ENCODE assay signal across 8 cellular contexts in genomic region chr17:5468075-5468473, GRCh38. TPM values are rescaled to one million over a fixed set of nuclear protein-coding genes. Genes with fewer than 3 reads are reported as not detected.
DNase-seq lines count a peak whose midpoint lies in the region; ATAC-seq and TF ChIP-seq lines count a peak whose summit lies in the region.

No MANE protein-coding gene starts in this region.

- peak overlapping the region; percentile 85 for H3K4me3 ChIP-seq in osteoblast (ENCODE audit: insufficient read depth, low read length)

- peak; percentile 17 for DNase-seq in HEK293T (ENCODE audit: extremely low spot score)
- DNase-seq in osteoblast (ENCODE audit: insufficient read length, low spot score, missing footprints) = no peak
- DNase-seq in DMS53 treated with DMSO at 0.1 percent for 48 hours (lab: John Stamatoyannopoulos, UW; ENCODE audit: unreplicated experiment) = no peak
- no peak for DNase-seq in NCI-H2227 (lab: John Stamatoyannopoulos, UW; ENCODE audit: unreplicated experiment)
- DNase-seq in SHP77 treated with DMSO at 0.1 percent for 48 hours (lab: John Stamatoyannopoulos, UW) = no peak

- peaks cover 54% of the 10 kb centered on the region for H3K79me2 ChIP-seq in osteoblast (ENCODE audit: insufficient read depth, low read length)

- no peaks in the 10 kb centered on the region for H3K27me3 ChIP-seq in osteoblast (ENCODE audit: insufficient read depth, low read length)

- peak; percentile 14 for ATAC-seq in esophagus mucosa

- H3K4me1 ChIP-seq in osteoblast (ENCODE audit: insufficient read depth, low read length) = peaks cover 10% of the 10 kb centered on the region

- peaks cover 16% of the 10 kb centered on the region for H4K20me1 ChIP-seq in osteoblast (ENCODE audit: insufficient read depth, low read length)

- H2AFZ ChIP-seq in osteoblast (ENCODE audit: low read length) = peak overlapping the region; percentile 90

- no peaks in the 10 kb centered on the region for H3K9me3 ChIP-seq in osteoblast (ENCODE audit: low read depth, low read length)

- POLR2A ChIA-PET in HEK293T (lab: Yijun Ruan, JAX) = interaction anchor here (0.9 to 4.8 kb wide), 9 partner anchors 9 to 967 kb away, joined by 3 to 71 read pairs (median 4); partner anchors contain the start of genes C1QBP, DERL2 and MIS12

- CTCF ChIA-PET in HEK293T (lab: Yijun Ruan, JAX) = no interaction called here

- peak overlapping the region; percentile 81 for H3K27ac ChIP-seq in C4-2B
- peak overlapping the region; percentile 75 for H3K27ac ChIP-seq in VCaP
- peak overlapping the region; percentile 63 for H3K27ac ChIP-seq in osteoblast (ENCODE audit: low read depth, low read length)

- TF ChIP-seq CTCF in C4-2B (conservative IDR thresholded peaks at IDR 0.05) = no peak
- TF ChIP-seq CTCF in VCaP (conservative IDR thresholded peaks at IDR 0.05) = no peak
- no peak for TF ChIP-seq CTCF in osteoblast (IDR thresholded peaks at IDR 0.05; ENCODE audit: extremely low read depth, low read depth, low read length)

- H3K4me2 ChIP-seq in osteoblast (ENCODE audit: insufficient read depth, low read length) = peak overlapping the region; percentile 96

- H3K36me3 ChIP-seq in osteoblast (ENCODE audit: insufficient read depth, low read length) = peaks cover 9% of the 10 kb centered on the region

TF ChIP-seq in HEK293T, 16 proteins besides CTCF, POLR2A, EP300 and RAD21:
- no peak for TF ChIP-seq HDGF (IDR thresholded peaks at IDR 0.05; ENCODE audit: borderline replicate concordance)
- no peak for TF ChIP-seq ZNF384 (IDR thresholded peaks at IDR 0.05)
- TF ChIP-seq FOXA1 (IDR thresholded peaks at IDR 0.05) = no peak
- no peak for TF ChIP-seq ARNT (IDR thresholded peaks at IDR 0.05)
- TF ChIP-seq PKNOX1 (IDR thresholded peaks at IDR 0.05) = no peak
- TF ChIP-seq TARDBP (IDR thresholded peaks at IDR 0.05) = no peak
- TF ChIP-seq FOXM1 (IDR thresholded peaks at IDR 0.05; ENCODE audit: borderline replicate concordance) = no peak
- no peak for TF ChIP-seq CTBP1 (IDR thresholded peaks at IDR 0.05; ENCODE audit: borderline replicate concordance)
- no peak for TF ChIP-seq BHLHE40 (IDR thresholded peaks at IDR 0.05; ENCODE audit: borderline replicate concordance)
- no peak for TF ChIP-seq LEF1 (IDR thresholded peaks at IDR 0.05; ENCODE audit: borderline replicate concordance)
- no peak for TF ChIP-seq SUZ12 (IDR thresholded peaks at IDR 0.05)
- no peak for TF ChIP-seq FOXK2 (IDR thresholded peaks at IDR 0.05)
- TF ChIP-seq SP1 (IDR thresholded peaks at IDR 0.05) = no peak
- no peak for TF ChIP-seq L3MBTL2 (conservative IDR thresholded peaks at IDR 0.05)
- no peak for TF ChIP-seq NFRKB (IDR thresholded peaks at IDR 0.05)
- no peak for TF ChIP-seq ELF4 (IDR thresholded peaks at IDR 0.05)

RNA-seq across cellular contexts. Expression of gene DHX33, which starts 0.7 kb away (rescaled TPM):
- total RNA-seq in esophagus mucosa (11.1 TPM), osteoblast (10.0 and 10.9 TPM in 2 replicates)

RNA-seq across cellular contexts. Expression of gene DERL2, which starts 17.9 kb away (rescaled TPM):
- total RNA-seq in esophagus mucosa (35.0 TPM), osteoblast (29.8 and 31.5 TPM in 2 replicates)

RNA-seq across cellular contexts. Expression of gene MIS12, which starts 18.3 kb away (rescaled TPM):
- total RNA-seq in esophagus mucosa (8.1 TPM), osteoblast (10.6 and 10.9 TPM in 2 replicates)

RNA-seq across cellular contexts. Expression of gene C1QBP, which starts 29.1 kb away (rescaled TPM):
- total RNA-seq in esophagus mucosa (183 TPM), osteoblast (124 and 137 TPM in 2 replicates)

RNA-seq across cellular contexts. Expression of gene RPAIN, which starts 48.1 kb away (rescaled TPM):
- total RNA-seq in esophagus mucosa (20.7 TPM), osteoblast (40.2 and 51.6 TPM in 2 replicates)
